In the genomic region with DNA sequence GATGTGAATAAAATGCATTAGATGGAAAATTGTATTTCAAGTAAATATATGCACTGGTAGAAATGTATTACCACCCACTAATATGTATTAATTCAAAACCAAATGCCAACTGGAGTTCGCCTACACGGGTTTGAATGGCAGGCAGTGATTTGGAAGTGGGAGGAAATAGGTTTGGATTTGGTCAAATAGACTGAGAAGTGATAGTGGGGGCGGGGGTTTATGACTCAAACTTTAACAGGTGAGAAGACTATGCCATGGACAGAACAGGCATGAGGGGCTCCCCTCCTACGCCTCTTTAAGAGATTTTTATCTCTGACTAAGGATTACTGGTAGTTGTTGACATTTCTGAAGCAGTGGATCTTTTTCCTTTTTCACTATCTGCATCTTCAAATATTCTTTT, we compare ENCODE assay signal across 15 cellular contexts.
A peak's percentile ranks its signal among the peaks of the same experiment; 100 is the strongest.
DNase-seq lines count a peak whose midpoint lies in the region; ATAC-seq and TF ChIP-seq lines count a peak whose summit lies in the region.
"Had no signal": no experiment of that assay in that cellular context is flagged by ENCODE, and none has a peak within 500 bp of the region (broad histone marks: within the 10 kb centered on the region; RNA-seq: fewer than 3 reads in every experiment).

No MANE protein-coding gene starts in this region.

- no peak overlapping the region for H2AFZ ChIP-seq in osteoblast (ENCODE audit: low read length)
- H2AFZ ChIP-seq: GM23338 had no signal

- intact Hi-C loops in head of caudate nucleus (cut with DNase I), result no loop called here

- no peaks in the 10 kb centered on the region for H3K36me3 ChIP-seq in RWPE2 (ENCODE audit: low read depth)
- no peaks in the 10 kb centered on the region for H3K36me3 ChIP-seq in osteoblast (ENCODE audit: insufficient read depth, low read length)
- H3K36me3 ChIP-seq: BLaER1 had no signal

- ATAC-seq in RWPE2 (ENCODE audit: low read depth) (peak; percentile 45; the same call in 2 of the 3 replicates), GM19397 (IDR thresholded peaks at IDR 0.05; ENCODE audit: unreplicated experiment) (no peak), GM19023 (IDR thresholded peaks at IDR 0.05; ENCODE audit: unreplicated experiment) (no peak)
- ATAC-seq: GM23338, HCT116 had no signal

- H3K27ac ChIP-seq in RWPE2 (ENCODE audit: poor library complexity, severe bottlenecking) (peak overlapping the region; percentile 52), osteoblast (ENCODE audit: low read depth, low read length) (no peak overlapping the region)
- H3K27ac ChIP-seq: BLaER1 had no signal

- TF ChIP-seq CTCF in RWPE2 (IDR thresholded peaks at IDR 0.05; ENCODE audit: poor library complexity, severe bottlenecking) (no peak), osteoblast (IDR thresholded peaks at IDR 0.05; ENCODE audit: extremely low read depth, low read depth, low read length) (no peak)

- H3K9me3 ChIP-seq in RWPE2 (ENCODE audit: severe bottlenecking) (no peaks in the 10 kb centered on the region), osteoblast (ENCODE audit: low read depth, low read length) (no peaks in the 10 kb centered on the region)
- H3K9me3 ChIP-seq: BLaER1 had no signal

- H3K27me3 ChIP-seq in RWPE2 (ENCODE audit: insufficient read depth, poor library complexity, severe bottlenecking) (no peaks in the 10 kb centered on the region), osteoblast (ENCODE audit: insufficient read depth, low read length) (no peaks in the 10 kb centered on the region)
- H3K27me3 ChIP-seq: BLaER1 had no signal

- H3K4me2 ChIP-seq in osteoblast (ENCODE audit: insufficient read depth, low read length), result no peak overlapping the region
- H3K4me2 ChIP-seq: BLaER1, GM23338 had no signal

- H3K4me3 ChIP-seq in RWPE2 (ENCODE audit: severe bottlenecking) (no peak overlapping the region), osteoblast (ENCODE audit: insufficient read depth, low read length) (no peak overlapping the region)
- H3K4me3 ChIP-seq: BLaER1, GM23338 had no signal

- H3K4me1 ChIP-seq in RWPE2 (ENCODE audit: insufficient read depth, poor library complexity, severe bottlenecking) (peaks cover 14% of the 10 kb centered on the region), osteoblast (ENCODE audit: insufficient read depth, low read length) (no peaks in the 10 kb centered on the region)
- H3K4me1 ChIP-seq: BLaER1 had no signal

- H3K79me2 ChIP-seq in osteoblast (ENCODE audit: insufficient read depth, low read length), result no peaks in the 10 kb centered on the region

- H4K20me1 ChIP-seq in osteoblast (ENCODE audit: insufficient read depth, low read length), result no peaks in the 10 kb centered on the region
- H4K20me1 ChIP-seq: BLaER1 had no signal

- DNase-seq in Daoy (ENCODE audit: low read depth), result peak; percentile 9
- DNase-seq in RWPE2 (ENCODE audit: low spot score), result no peak
- DNase-seq in head of caudate nucleus, result peak in 34 of 42 donors; percentile 5 to 86 (median 48)
- peak; percentile 77 for DNase-seq in putamen (ENCODE audit: low spot score)
- no peak for DNase-seq in osteoblast (ENCODE audit: insufficient read length, low spot score, missing footprints)
- DNase-seq: CD4-positive, alpha-beta T cell; CD8-positive, alpha-beta memory T cell; DMS53; DMS79 treated with DMSO at 0.1 percent for 48 hours; H9 had no signal

Comparison
In these comparisons a context has a peak if more than half of its experiments do, and no peak if none do; other contexts are left out.
1. DNase-seq: peak in Daoy (single experiment), head of caudate nucleus (34 of 42) and putamen (single experiment); none in RWPE2 (single experiment) and osteoblast (single experiment).